ENCODE assay signal across 21 cellular contexts in the genomic region with DNA sequence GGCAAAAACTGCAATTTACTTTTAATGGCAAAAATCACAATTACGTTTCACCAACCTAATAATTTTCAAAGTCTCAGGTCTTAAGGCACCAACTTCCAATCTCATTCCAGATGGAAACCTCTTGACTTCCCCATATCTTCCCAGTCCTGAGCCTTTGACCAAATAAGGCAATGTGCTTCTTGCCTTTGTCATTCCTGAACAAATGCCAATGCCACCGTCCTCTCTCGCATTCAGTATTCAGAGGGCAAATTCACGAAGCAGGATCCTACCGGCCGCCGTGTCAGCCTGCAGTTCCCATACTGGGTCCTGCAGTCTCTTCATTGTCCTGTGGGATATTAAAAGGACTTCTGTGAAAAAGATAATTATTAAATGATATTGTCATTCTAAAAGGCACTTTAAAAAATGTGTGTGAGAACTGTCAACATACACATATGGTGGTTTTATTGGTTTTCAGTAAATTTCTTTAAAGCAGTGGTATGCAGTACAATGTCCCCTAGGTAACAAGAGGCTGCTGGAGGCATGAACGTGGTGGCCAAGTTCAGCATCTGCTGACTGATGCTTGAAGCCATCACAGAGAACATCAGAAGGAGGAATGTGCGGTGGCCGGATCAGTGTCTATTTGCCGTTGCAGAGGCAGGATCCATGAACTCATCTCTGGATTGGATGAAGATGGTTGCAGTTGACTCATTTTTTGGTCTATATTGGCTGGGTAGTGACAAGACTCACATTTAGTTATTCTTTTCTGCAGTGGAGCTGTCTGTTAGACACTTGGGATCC.
A peak's percentile ranks its signal among the peaks of the same experiment; 100 is the strongest.
DNase-seq lines count a peak whose midpoint lies in the region; ATAC-seq and TF ChIP-seq lines count a peak whose summit lies in the region.
"Had no signal": no experiment of that assay in that cellular context is flagged by ENCODE, and none has a peak within 500 bp of the region (broad histone marks: within the 10 kb centered on the region; RNA-seq: fewer than 3 reads in every experiment).

No MANE protein-coding gene starts in this region.

- no peaks in the 10 kb centered on the region for H3F3A ChIP-seq in GM23338 (replicated peaks; ENCODE audit: low read depth)

- H3K27ac Mint-ChIP-seq in GM23338, result no peak overlapping the region
- H3K27ac Mint-ChIP-seq in WTC11, result peak overlapping the region; percentile 14; the same call in 1 of the 2 replicates
- H3K27ac Mint-ChIP-seq in osteocyte (ENCODE audit: unreplicated experiment), result no peak overlapping the region

- H3K4me1 Mint-ChIP-seq in GM23338, result peaks cover 11% of the 10 kb centered on the region
- H3K4me1 Mint-ChIP-seq in WTC11, result peaks cover 12% of the 10 kb centered on the region
- H3K4me1 Mint-ChIP-seq in osteocyte (ENCODE audit: unreplicated experiment), result no peaks in the 10 kb centered on the region
- H3K4me1 Mint-ChIP-seq: CD8-positive, alpha-beta memory T cell had no signal

- no peaks in the 10 kb centered on the region for H3K27me3 ChIP-seq in GM23338 (ENCODE audit: insufficient read depth)
- H3K27me3 ChIP-seq: SJCRH30 had no signal

- CTCF ChIA-PET in WTC11 (lab: Charles Lee), result no interaction called here

- no peak overlapping the region for H3K4me3 ChIP-seq in GM23338
- H3K4me3 ChIP-seq: K562, SJCRH30 had no signal

- H3K9me3 Mint-ChIP-seq in GM23338, result no peaks in the 10 kb centered on the region
- peaks cover 15% of the 10 kb centered on the region for H3K9me3 Mint-ChIP-seq in WTC11
- no peaks in the 10 kb centered on the region for H3K9me3 Mint-ChIP-seq in osteocyte (ENCODE audit: unreplicated experiment)

- H3K36me3 ChIP-seq in GM23338 (ENCODE audit: insufficient read depth), result no peaks in the 10 kb centered on the region
- H3K36me3 ChIP-seq: SJCRH30 had no signal

- H3K27me3 Mint-ChIP-seq in GM23338 (ENCODE audit: insufficient read depth, low read depth, poor library complexity), result no peaks in the 10 kb centered on the region
- H3K27me3 Mint-ChIP-seq in WTC11 (ENCODE audit: low read depth), result no peaks in the 10 kb centered on the region
- peaks cover 2% of the 10 kb centered on the region for H3K27me3 Mint-ChIP-seq in osteocyte (ENCODE audit: unreplicated experiment)

- H3K4me2 ChIP-seq in GM23338, result no peak overlapping the region

- no peak for TF ChIP-seq CTCF in GM23338 (conservative IDR thresholded peaks at IDR 0.05; ENCODE audit: low read depth in 2 of 2)
- no peak for TF ChIP-seq CTCF in WTC11 (IDR thresholded peaks at IDR 0.05)
- no peak for TF ChIP-seq CTCF in osteocyte (IDR thresholded peaks at IDR 0.05)

- POLR2A ChIA-PET in WTC11 (lab: Charles Lee), result no interaction called here

- no peaks in the 10 kb centered on the region for H3K79me2 ChIP-seq in GM23338 (replicated peaks; ENCODE audit: insufficient read depth)

- ATAC-seq in GM23338 (peak; percentile 77), WTC11 (peak; percentile 83), HG03135 (IDR thresholded peaks at IDR 0.05; ENCODE audit: unreplicated experiment) (no peak)
- ATAC-seq: K562 had no signal

- H3K4me3 Mint-ChIP-seq in GM23338 (no peak overlapping the region), WTC11 (no peak overlapping the region), osteocyte (ENCODE audit: unreplicated experiment) (no peak overlapping the region)
- H3K4me3 Mint-ChIP-seq: CD8-positive, alpha-beta memory T cell had no signal

- DNase-seq in GM23338 (ENCODE audit: low spot score), result peak; percentile 38
- DNase-seq in WTC11 (ENCODE audit: low spot score), result no peak
- DNase-seq in iPS-NIHi11 (ENCODE audit: low spot score), result peak; percentile 48
- DNase-seq in osteocyte (ENCODE audit: extremely low spot score, unreplicated experiment), result peak; percentile 49
- DNase-seq in stimulated activated naive CD4-positive, alpha-beta T cell (lab: John Stamatoyannopoulos, UW), result no peak
- no peak for DNase-seq in NK-92 (lab: John Stamatoyannopoulos, UW; ENCODE audit: unreplicated experiment)
- DNase-seq: Calu3; CD8-positive, alpha-beta memory T cell; DMS153; GOT3; MM.1S; NCI-H1048; NCI-H1417 treated with DMSO at 0.1 percent for 48 hours; NCI-H187; NCI-H510A treated with DMSO at 0.1 percent for 48 hours; NCI-H82; OCI-M1; SJCRH30 had no signal

- H4K20me1 ChIP-seq in GM23338 (replicated peaks; ENCODE audit: insufficient read depth), result no peaks in the 10 kb centered on the region

- H3K27ac ChIP-seq in GM23338 (ENCODE audit: low read depth), result no peak overlapping the region
- H3K27ac ChIP-seq: C4-2B, SJCRH30 had no signal

- peaks cover 5% of the 10 kb centered on the region; the same call in 1 of the 2 replicates for H3K4me1 ChIP-seq in GM23338 (ENCODE audit: insufficient read depth)
- H3K4me1 ChIP-seq: SJCRH30 had no signal

- H2AFZ ChIP-seq in GM23338, result no peak overlapping the region

- no peaks in the 10 kb centered on the region for H3K9me2 ChIP-seq in GM23338 (ENCODE audit: insufficient read depth)

- H3K36me3 Mint-ChIP-seq in GM23338 (ENCODE audit: low read depth) (no peaks in the 10 kb centered on the region), WTC11 (peaks cover 2% of the 10 kb centered on the region; the same call in 1 of the 2 replicates), osteocyte (ENCODE audit: unreplicated experiment) (no peaks in the 10 kb centered on the region)
- H3K36me3 Mint-ChIP-seq: CD8-positive, alpha-beta memory T cell had no signal

TF ChIP-seq in GM23338, 12 proteins besides CTCF, POLR2A, EP300 and RAD21 (continues in another document):
- TF ChIP-seq NANOG (IDR thresholded peaks at IDR 0.05; ENCODE audit: borderline replicate concordance), result no peak
- no peak for TF ChIP-seq EZH2phosphoT487 (IDR thresholded peaks at IDR 0.05; ENCODE audit: unreplicated experiment)
- TF ChIP-seq JUNB (IDR thresholded peaks at IDR 0.05; ENCODE audit: unreplicated experiment), result no peak
- TF ChIP-seq, protein P1, sequence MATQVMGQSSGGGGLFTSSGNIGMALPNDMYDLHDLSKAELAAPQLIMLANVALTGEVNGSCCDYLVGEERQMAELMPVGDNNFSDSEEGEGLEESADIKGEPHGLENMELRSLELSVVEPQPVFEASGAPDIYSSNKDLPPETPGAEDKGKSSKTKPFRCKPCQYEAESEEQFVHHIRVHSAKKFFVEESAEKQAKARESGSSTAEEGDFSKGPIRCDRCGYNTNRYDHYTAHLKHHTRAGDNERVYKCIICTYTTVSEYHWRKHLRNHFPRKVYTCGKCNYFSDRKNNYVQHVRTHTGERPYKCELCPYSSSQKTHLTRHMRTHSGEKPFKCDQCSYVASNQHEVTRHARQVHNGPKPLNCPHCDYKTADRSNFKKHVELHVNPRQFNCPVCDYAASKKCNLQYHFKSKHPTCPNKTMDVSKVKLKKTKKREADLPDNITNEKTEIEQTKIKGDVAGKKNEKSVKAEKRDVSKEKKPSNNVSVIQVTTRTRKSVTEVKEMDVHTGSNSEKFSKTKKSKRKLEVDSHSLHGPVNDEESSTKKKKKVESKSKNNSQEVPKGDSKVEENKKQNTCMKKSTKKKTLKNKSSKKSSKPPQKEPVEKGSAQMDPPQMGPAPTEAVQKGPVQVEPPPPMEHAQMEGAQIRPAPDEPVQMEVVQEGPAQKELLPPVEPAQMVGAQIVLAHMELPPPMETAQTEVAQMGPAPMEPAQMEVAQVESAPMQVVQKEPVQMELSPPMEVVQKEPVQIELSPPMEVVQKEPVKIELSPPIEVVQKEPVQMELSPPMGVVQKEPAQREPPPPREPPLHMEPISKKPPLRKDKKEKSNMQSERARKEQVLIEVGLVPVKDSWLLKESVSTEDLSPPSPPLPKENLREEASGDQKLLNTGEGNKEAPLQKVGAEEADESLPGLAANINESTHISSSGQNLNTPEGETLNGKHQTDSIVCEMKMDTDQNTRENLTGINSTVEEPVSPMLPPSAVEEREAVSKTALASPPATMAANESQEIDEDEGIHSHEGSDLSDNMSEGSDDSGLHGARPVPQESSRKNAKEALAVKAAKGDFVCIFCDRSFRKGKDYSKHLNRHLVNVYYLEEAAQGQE (IDR thresholded peaks at IDR 0.05; ENCODE audit: unreplicated experiment), result no peak
- TF ChIP-seq EZH2 (IDR thresholded peaks at IDR 0.05; ENCODE audit: low read depth, unreplicated experiment), result no peak
- no peak for TF ChIP-seq ZNF114 (CRISPR knock-in tag; IDR thresholded peaks at IDR 0.05)

TF ChIP-seq in WTC11, 78 proteins besides CTCF, POLR2A, EP300 and RAD21 (continues in another document):
- TF ChIP-seq ZNF423 (CRISPR knock-in tag; IDR thresholded peaks at IDR 0.05) (no peak), ELF4 (CRISPR knock-in tag; IDR thresholded peaks at IDR 0.05; ENCODE audit: low read depth) (no peak), FOXJ3 (CRISPR knock-in tag; IDR thresholded peaks at IDR 0.05; ENCODE audit: borderline replicate concordance) (no peak), HMGA2 (CRISPR knock-in tag; IDR thresholded peaks at IDR 0.05) (no peak), CREB1 (CRISPR knock-in tag; IDR thresholded peaks at IDR 0.05) (no peak), OVOL2 (CRISPR knock-in tag; IDR thresholded peaks at IDR 0.05; ENCODE audit: borderline replicate concordance) (no peak)
- TF ChIP-seq, protein P2, sequence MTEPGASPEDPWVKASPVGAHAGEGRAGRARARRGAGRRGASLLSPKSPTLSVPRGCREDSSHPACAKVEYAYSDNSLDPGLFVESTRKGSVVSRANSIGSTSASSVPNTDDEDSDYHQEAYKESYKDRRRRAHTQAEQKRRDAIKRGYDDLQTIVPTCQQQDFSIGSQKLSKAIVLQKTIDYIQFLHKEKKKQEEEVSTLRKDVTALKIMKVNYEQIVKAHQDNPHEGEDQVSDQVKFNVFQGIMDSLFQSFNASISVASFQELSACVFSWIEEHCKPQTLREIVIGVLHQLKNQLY (CRISPR knock-in tag; IDR thresholded peaks at IDR 0.05), result no peak

Comparison
In these comparisons a context has a peak if more than half of its experiments do, and no peak if none do; other contexts are left out.
1. DNase-seq: peak in GM23338 (single experiment), iPS-NIHi11 (single experiment) and osteocyte (single experiment); none in WTC11 (single experiment), stimulated activated naive CD4-positive, alpha-beta T cell (0 of 6) and NK-92 (single experiment).